Comparison of ENCODE assay signal across 10 cellular contexts in genomic region chr16:74650966-74651567, GRCh38. TPM values are rescaled to one million over a fixed set of nuclear protein-coding genes. Genes with fewer than 3 reads are reported as not detected.
DNase-seq lines count a peak whose midpoint lies in the region; ATAC-seq and TF ChIP-seq lines count a peak whose summit lies in the region.
"Had no signal": no experiment of that assay in that cellular context is flagged by ENCODE, and none has a peak within 500 bp of the region (broad histone marks: within the 10 kb centered on the region; RNA-seq: fewer than 3 reads in every experiment).

No MANE protein-coding gene starts in this region.

- peaks cover 33% of the 10 kb centered on the region for H3K4me1 Mint-ChIP-seq in activated T-cell treated with anti-CD3 and anti-CD28 coated beads, Interleukin-2, amount 50 U/mL, for 24 hours (ENCODE audit: low read depth)

- TF ChIP-seq CTCF in PC-9 (conservative IDR thresholded peaks at IDR 0.05) (peak; percentile 76), epithelial cell of proximal tubule (conservative IDR thresholded peaks at IDR 0.05; ENCODE audit: low read depth, low read length) (peak; percentile 59), smooth muscle cell (IDR thresholded peaks at IDR 0.05; ENCODE audit: borderline replicate concordance, insufficient read depth, poor library complexity, severe bottlenecking) (peak; percentile 58)

- intact Hi-C loops in PC-9 (cut with micrococcal nuclease; ENCODE audit: unreplicated experiment) (no loop called here), sciatic nerve (cut with DNase I) (no loop called here)

- peaks cover 92% of the 10 kb centered on the region for H3K36me3 Mint-ChIP-seq in activated T-cell treated with anti-CD3 and anti-CD28 coated beads, Interleukin-2, amount 50 U/mL, for 24 hours (ENCODE audit: low read depth)

- ATAC-seq in HG03460 (IDR thresholded peaks at IDR 0.05; ENCODE audit: unreplicated experiment) (no peak), sciatic nerve (no peak)
- no peak for ATAC-seq in stimulated activated naive CD8-positive, alpha-beta T cell treated with anti-CD3 and anti-CD28 coated beads, Interleukin-15, Interleukin-2, amounts not matched to agents 100 U/mL and 50 U/mL, for 24 hours
- ATAC-seq: activated T-cell treated with anti-CD3 and anti-CD28 coated beads, Interleukin-2, amount 50 U/mL, for 72 hours had no signal

- H3K4me3 ChIP-seq in PC-9 (no peak overlapping the region), epithelial cell of proximal tubule (ENCODE audit: low read depth, low read length) (no peak overlapping the region), smooth muscle cell (no peak overlapping the region)
- H3K4me3 ChIP-seq: sigmoid colon had no signal

- POLR2A ChIA-PET in PC-9 (lab: Charles Lee; ENCODE audit: unreplicated experiment): no interaction called here

- no peaks in the 10 kb centered on the region for H3K9me3 Mint-ChIP-seq in activated T-cell treated with anti-CD3 and anti-CD28 coated beads, Interleukin-2, amount 50 U/mL, for 24 hours
- H3K9me3 Mint-ChIP-seq: activated T-cell treated with anti-CD3 and anti-CD28 coated beads, Interleukin-2, amount 50 U/mL, for 72 hours had no signal

- H3K27ac ChIP-seq in PC-9 (no peak overlapping the region), smooth muscle cell (ENCODE audit: low read depth) (no peak overlapping the region)
- H3K27ac ChIP-seq: sigmoid colon had no signal

- CTCF ChIA-PET in PC-9 (lab: Charles Lee): no interaction called here

- no TSS peak for BruUV-seq in PC-9 (replicated peaks; lab: Mats Ljungman, UMichigan)

- H3K27ac Mint-ChIP-seq in activated T-cell treated with anti-CD3 and anti-CD28 coated beads, Interleukin-2, amount 50 U/mL, for 24 hours: no peak overlapping the region
- H3K27ac Mint-ChIP-seq: activated T-cell treated with anti-CD3 and anti-CD28 coated beads, Interleukin-2, amount 50 U/mL, for 72 hours had no signal

- no peaks in the 10 kb centered on the region for H3K27me3 ChIP-seq in PC-9 (ENCODE audit: insufficient read depth, low read depth)
- no peaks in the 10 kb centered on the region for H3K27me3 ChIP-seq in smooth muscle cell (ENCODE audit: low read depth)
- H3K27me3 ChIP-seq: sigmoid colon had no signal

- 89% methylated on average over 6 of the region's 6 CpGs for WGBS in smooth muscle cell (ENCODE audit: low lambda C conversion rate)

- H3K9me3 ChIP-seq in PC-9 (ENCODE audit: insufficient read depth, low read depth): no peaks in the 10 kb centered on the region
- H3K9me3 ChIP-seq in smooth muscle cell (replicated peaks; ENCODE audit: low read depth): no peaks in the 10 kb centered on the region
- H3K9me3 ChIP-seq: sigmoid colon had no signal

- peaks cover 23% of the 10 kb centered on the region for H3F3A ChIP-seq in PC-9 (ENCODE audit: insufficient read depth, low read depth)
- H3F3A ChIP-seq in smooth muscle cell (ENCODE audit: low read depth): peaks cover 12% of the 10 kb centered on the region

- no peaks in the 10 kb centered on the region for H3K9me2 ChIP-seq in PC-9 (ENCODE audit: insufficient read depth)

- H3K36me3 ChIP-seq in PC-9 (ENCODE audit: low read depth) (peaks cover 24% of the 10 kb centered on the region), smooth muscle cell (ENCODE audit: low read depth) (peaks cover 12% of the 10 kb centered on the region)

- H3K4me1 ChIP-seq in PC-9 (replicated peaks; ENCODE audit: insufficient read depth): 0 out of 2 replicates have a peak, but pooled peaks cover 8% of the 10 kb centered on the region
- peaks cover 12% of the 10 kb centered on the region for H3K4me1 ChIP-seq in smooth muscle cell (ENCODE audit: low read depth)
- H3K4me1 ChIP-seq: sigmoid colon had no signal

- H3K4me2 ChIP-seq in PC-9 (no peak overlapping the region), smooth muscle cell (no peak overlapping the region)

- H3K79me2 ChIP-seq in PC-9 (ENCODE audit: low read depth) (peaks cover 55% of the 10 kb centered on the region), smooth muscle cell (ENCODE audit: low read depth) (peaks cover 20% of the 10 kb centered on the region)

- DNase-seq in activated T-cell treated with anti-CD3 and anti-CD28 coated beads for 4 hours (peak; percentile 14), PC-9 (no peak), epithelial cell of proximal tubule (ENCODE audit: low read depth) (no peak), smooth muscle cell (lab: John Stamatoyannopoulos, UW; ENCODE audit: unreplicated experiment) (no peak), sciatic nerve (ENCODE audit: low spot score) (no peak)
- DNase-seq in activated T-cell treated with anti-CD3 and anti-CD28 coated beads, Interleukin-2, amount 50 U/mL, for 24 hours: no peak
- DNase-seq in stimulated activated naive CD8-positive, alpha-beta T cell treated with anti-CD3 and anti-CD28 coated beads, Interleukin-15, Interleukin-2, amounts not matched to agents 100 U/mL and 50 U/mL, for 24 hours: no peak
- DNase-seq: activated T-cell treated with anti-CD3 and anti-CD28 coated beads, Interleukin-2, amount 50 U/mL, for 72 hours; sigmoid colon had no signal

- no peak overlapping the region for H2AFZ ChIP-seq in PC-9
- no peak overlapping the region for H2AFZ ChIP-seq in smooth muscle cell (ENCODE audit: low read depth)

- H3K4me3 Mint-ChIP-seq in activated T-cell treated with anti-CD3 and anti-CD28 coated beads, Interleukin-2, amount 50 U/mL, for 24 hours: no peak overlapping the region
- H3K4me3 Mint-ChIP-seq: activated T-cell treated with anti-CD3 and anti-CD28 coated beads, Interleukin-2, amount 50 U/mL, for 72 hours had no signal

- H3K27me3 Mint-ChIP-seq in activated T-cell treated with anti-CD3 and anti-CD28 coated beads, Interleukin-2, amount 50 U/mL, for 24 hours: no peaks in the 10 kb centered on the region

- H3K9ac ChIP-seq in smooth muscle cell (ENCODE audit: low read depth): no peak overlapping the region

- H4K20me1 ChIP-seq in PC-9 (ENCODE audit: insufficient read depth): peaks cover 37% of the 10 kb centered on the region
- peaks cover 53% of the 10 kb centered on the region for H4K20me1 ChIP-seq in smooth muscle cell (ENCODE audit: low read depth)

RNA-seq across cellular contexts. Expression of gene RFWD3, which starts 15.6 kb away (rescaled TPM):
- total RNA-seq in PC-9 (2021) (49.5 and 58.0 TPM in 2 replicates), epithelial cell of proximal tubule (29.1 and 49.3 TPM in 2 replicates), smooth muscle cell (12.8 and 13.9 TPM in 2 replicates), sciatic nerve (18.4 TPM)
- polyA plus RNA-seq in smooth muscle cell: 8.4 and 10.0 TPM in 2 replicates

RNA-seq across cellular contexts. Expression of gene GLG1, which starts 44.2 kb away (rescaled TPM):
- total RNA-seq in PC-9 (2021): 117 TPM in 2 replicates
- total RNA-seq in epithelial cell of proximal tubule: 59.5 and 72.1 TPM in 2 replicates
- total RNA-seq in smooth muscle cell: 131 and 180 TPM in 2 replicates
- 138 and 140 TPM in 2 replicates for polyA plus RNA-seq in smooth muscle cell
- total RNA-seq in sciatic nerve: 145 TPM

RNA-seq across cellular contexts. Expression of gene MLKL, which starts 49.6 kb away (rescaled TPM):
- total RNA-seq in PC-9 (2021): 6.8 and 11.2 TPM in 2 replicates
- total RNA-seq in epithelial cell of proximal tubule: 16.9 and 19.6 TPM in 2 replicates
- 4.6 and 6.0 TPM in 2 replicates for total RNA-seq in smooth muscle cell
- polyA plus RNA-seq in smooth muscle cell: 4.3 and 10.2 TPM in 2 replicates
- 19.4 TPM for total RNA-seq in sciatic nerve
